Comparison of ENCODE assay signal across 15 cellular contexts in genomic region chr9:11457809-11458785, GRCh38.
A peak's percentile ranks its signal among the peaks of the same experiment; 100 is the strongest.
DNase-seq lines count a peak whose midpoint lies in the region; ATAC-seq, FAIRE-seq and TF ChIP-seq lines count a peak whose summit lies in the region.
"Had no signal": no experiment of that assay in that cellular context is flagged by ENCODE, and none has a peak within 500 bp of the region (broad histone marks: within the 10 kb centered on the region; RNA-seq: fewer than 3 reads in every experiment).

No MANE protein-coding gene starts in this region.

- no peak for TF ChIP-seq CTCF in epithelial cell of esophagus (IDR thresholded peaks at IDR 0.05; ENCODE audit: insufficient read depth, low read depth, low read length, missing control alignments)
- no peak for TF ChIP-seq CTCF in psoas muscle (IDR thresholded peaks at IDR 0.05)
- TF ChIP-seq CTCF in Caco-2 (IDR thresholded peaks at IDR 0.05; ENCODE audit: insufficient read depth in 1 of 2, low read depth in 1 of 2, low read length in 1 of 2, severe bottlenecking in 1 of 2, unreplicated experiment in 1 of 2), result no peak
- TF ChIP-seq CTCF in sigmoid colon (IDR thresholded peaks at IDR 0.05), result no peak

- no peak overlapping the region for H3K27ac ChIP-seq in psoas muscle
- no peak overlapping the region for H3K27ac ChIP-seq in sigmoid colon
- H3K27ac ChIP-seq: adrenal gland, VCaP had no signal

- TF ChIP-seq EP300 in sigmoid colon (IDR thresholded peaks at IDR 0.05), result no peak

- TF ChIP-seq POLR2A in sigmoid colon (IDR thresholded peaks at IDR 0.05), result no peak

- H3K4me3 ChIP-seq in epithelial cell of esophagus (ENCODE audit: low read length), result no peak overlapping the region
- H3K4me3 ChIP-seq in psoas muscle, result no peak overlapping the region
- H3K4me3 ChIP-seq in Caco-2 (ENCODE audit: low read depth, low read length), result no peak overlapping the region
- H3K4me3 ChIP-seq in sigmoid colon, result no peak overlapping the region
- H3K4me3 ChIP-seq: adrenal gland, GM12878, HAP-1 had no signal

- 21 to 36% (median 23%) methylated on average over 6 of the region's 6 CpGs for WGBS in psoas muscle, 3 donors
- 46 to 52% methylated on average over 6 of the region's 6 CpGs for WGBS in sigmoid colon, 2 donors

- H3K27me3 Mint-ChIP-seq in Caco-2 (ENCODE audit: insufficient read depth, unreplicated experiment), result no peaks in the 10 kb centered on the region

- H3K27ac Mint-ChIP-seq in Caco-2 (ENCODE audit: unreplicated experiment), result no peak overlapping the region

- no peaks in the 10 kb centered on the region for H3K9me3 ChIP-seq in psoas muscle
- H3K9me3 ChIP-seq in Caco-2, result no peaks in the 10 kb centered on the region
- no peaks in the 10 kb centered on the region for H3K9me3 ChIP-seq in sigmoid colon
- H3K9me3 ChIP-seq: adrenal gland, HAP-1 had no signal

- H3K4me1 ChIP-seq in psoas muscle (no peaks in the 10 kb centered on the region), Caco-2 (no peaks in the 10 kb centered on the region), sigmoid colon (no peaks in the 10 kb centered on the region)
- H3K4me1 ChIP-seq: adrenal gland, HAP-1 had no signal

- no peak for FAIRE-seq in RCC 7860 (lab: Jason Lieb, UNC)
- FAIRE-seq: GM12878 had no signal

- no peaks in the 10 kb centered on the region for H3K36me3 Mint-ChIP-seq in Caco-2 (ENCODE audit: insufficient read depth, unreplicated experiment)

- no peak overlapping the region for H3K4me3 Mint-ChIP-seq in Caco-2 (ENCODE audit: unreplicated experiment)

- H3K9me3 Mint-ChIP-seq in Caco-2 (ENCODE audit: unreplicated experiment), result no peaks in the 10 kb centered on the region

- H3K4me1 Mint-ChIP-seq in Caco-2 (ENCODE audit: low read depth, unreplicated experiment), result no peaks in the 10 kb centered on the region

- CTCF ChIA-PET in Caco-2 (lab: Charles Lee), result no interaction called here

- no peaks in the 10 kb centered on the region for H3K27me3 ChIP-seq in psoas muscle (ENCODE audit: insufficient read depth in 3 of 3, low read length in 2 of 3)
- H3K27me3 ChIP-seq in Caco-2 (replicated peaks; ENCODE audit: control insufficient read depth, insufficient read depth, low read length), result no peaks in the 10 kb centered on the region
- no peaks in the 10 kb centered on the region for H3K27me3 ChIP-seq in sigmoid colon
- H3K27me3 ChIP-seq: adrenal gland had no signal

- peak; percentile 43 to 76 (median 58) for ATAC-seq in psoas muscle
- ATAC-seq: GM12878 had no signal

- intact Hi-C loops in psoas muscle (cut with DNase I) (no loop called here), Caco-2 (cut with micrococcal nuclease; ENCODE audit: unreplicated experiment) (no loop called here), sigmoid colon (cut with DNase I) (no loop called here)

- POLR2A ChIA-PET in Caco-2 (lab: Charles Lee), result no interaction called here

- no TSS peak for BruUV-seq in Caco-2 (replicated peaks; lab: Mats Ljungman, UMichigan)

- DNase-seq in NCI-H510A treated with DMSO at 0.1 percent for 48 hours (lab: John Stamatoyannopoulos, UW) (peak; percentile 26), NCI-H510A (lab: John Stamatoyannopoulos, UW) (no peak), NCI-H524 treated with DMSO at 0.1 percent for 48 hours (lab: John Stamatoyannopoulos, UW) (peak; percentile 82), epithelial cell of esophagus (ENCODE audit: low read depth) (peak; percentile 12), psoas muscle (no peak), RCC 7860 (ENCODE audit: low spot score) (no peak), Caco-2 (no peak), sigmoid colon (no peak)
- DNase-seq: adrenal gland; DMS153; effector CD4-positive, alpha-beta T cell; SHP77 had no signal

- H3K36me3 ChIP-seq in psoas muscle (ENCODE audit: insufficient read depth in 1 of 2, low read depth in 1 of 2) (no peaks in the 10 kb centered on the region), Caco-2 (ENCODE audit: control insufficient read depth, insufficient read depth, low read length) (no peaks in the 10 kb centered on the region), sigmoid colon (no peaks in the 10 kb centered on the region)
- H3K36me3 ChIP-seq: adrenal gland, HAP-1 had no signal

Comparison
In these comparisons a context has a peak if more than half of its experiments do, and no peak if none do; other contexts are left out.
1. DNase-seq: peak in NCI-H510A treated with DMSO at 0.1 percent for 48 hours (single experiment), NCI-H524 treated with DMSO at 0.1 percent for 48 hours (single experiment) and epithelial cell of esophagus (single experiment); none in NCI-H510A (single experiment), psoas muscle (0 of 2), RCC 7860 (single experiment), Caco-2 (0 of 2) and sigmoid colon (single experiment).